ENCODE assay signal across 8 cellular contexts in genomic region chr6:132798820-132799538, GRCh38. TPM values are rescaled to one million over a fixed set of nuclear protein-coding genes. Genes with fewer than 3 reads are reported as not detected.
A peak's percentile ranks its signal among the peaks of the same experiment; 100 is the strongest.
DNase-seq lines count a peak whose midpoint lies in the region; ATAC-seq and TF ChIP-seq lines count a peak whose summit lies in the region.

No MANE protein-coding gene starts in this region.

- H3K27ac Mint-ChIP-seq in progenitor cell of endocrine pancreas: no peak overlapping the region

- H3K4me1 ChIP-seq in adrenal gland (replicated peaks in 1 of 2): peaks cover 5 to 12% of the 10 kb centered on the region in 2 donors

- H3K4me3 ChIP-seq in H7 (ENCODE audit: insufficient read depth, low read depth, low read length) (peak overlapping the region; percentile 78), LNCaP clone FGC (ENCODE audit: low read depth, low read length) (peak overlapping the region; percentile 58), adrenal gland (peak overlapping the region in 3 of 4 donors; percentile 38 to 79 (median 54))

- peak; percentile 87 for TF ChIP-seq CTCF in GM10266 (IDR thresholded peaks at IDR 0.05; ENCODE audit: control insufficient read depth, insufficient read depth, low read depth, missing control alignments)
- TF ChIP-seq CTCF in LNCaP clone FGC (IDR thresholded peaks at IDR 0.05; ENCODE audit: control insufficient read depth, extremely low read depth, insufficient read depth): peak; percentile 89
- peak; percentile 35 to 70 (median 58) for TF ChIP-seq CTCF in adrenal gland (IDR thresholded peaks at IDR 0.05)
- TF ChIP-seq CTCF in progenitor cell of endocrine pancreas (IDR thresholded peaks at IDR 0.05; ENCODE audit: unreplicated experiment): peak; percentile 92

- peaks cover 5% of the 10 kb centered on the region for H3K4me1 Mint-ChIP-seq in progenitor cell of endocrine pancreas (ENCODE audit: low read depth)

- H3K27me3 ChIP-seq in H7 (ENCODE audit: control insufficient read depth, insufficient read depth, low read length): no peaks in the 10 kb centered on the region
- H3K27me3 ChIP-seq in adrenal gland: no peaks in the 10 kb centered on the region

- peak overlapping the region in 2 of 5 donors; percentile 11 to 56 for H3K27ac ChIP-seq in adrenal gland

- H3K36me3 Mint-ChIP-seq in progenitor cell of endocrine pancreas (ENCODE audit: insufficient read depth): peaks cover 6% of the 10 kb centered on the region

- peaks cover 0 to 8% (median 0%) of the 10 kb centered on the region in 3 donors for H3K9me3 ChIP-seq in adrenal gland (replicated peaks in 1 of 3)

- H3K4me3 Mint-ChIP-seq in progenitor cell of endocrine pancreas (ENCODE audit: low read depth): no peak overlapping the region

- peak; percentile 60 for DNase-seq in GM10266 (ENCODE audit: extremely low spot score)
- peak; percentile 73 for DNase-seq in H7
- DNase-seq in LNCaP clone FGC (ENCODE audit: low read depth): peak; percentile 70
- DNase-seq in SKM-1 treated with dmso at 0.1 percent for 144 hours (lab: John Stamatoyannopoulos, UW; ENCODE audit: unreplicated experiment): peak; percentile 63
- DNase-seq in adrenal gland: peak; percentile 63 to 89 (median 77)
- DNase-seq in left ventricle myocardium superior: peak; percentile 77
- peak; percentile 62 for DNase-seq in progenitor cell of endocrine pancreas (ENCODE audit: low spot score, unreplicated experiment)
- no peak for DNase-seq in mesenteric fat pad (ENCODE audit: low spot score)

- ATAC-seq in left ventricle myocardium superior: peak; percentile 94

- intact Hi-C loops in adrenal gland (cut with DNase I) (no loop called here), left ventricle myocardium superior (cut with micrococcal nuclease) (no loop called here)

- no peaks in the 10 kb centered on the region for H3K27me3 Mint-ChIP-seq in progenitor cell of endocrine pancreas

- TF ChIP-seq POLR2A in adrenal gland (IDR thresholded peaks at IDR 0.05): no peak

- peaks cover 1% of the 10 kb centered on the region; the same call in 1 of the 2 replicates for H3K36me3 ChIP-seq in H7 (replicated peaks; ENCODE audit: control insufficient read depth, insufficient read depth, low read length)
- H3K36me3 ChIP-seq in adrenal gland (replicated peaks in 1 of 2): no peaks in the 10 kb centered on the region

- H3K9me3 Mint-ChIP-seq in progenitor cell of endocrine pancreas (ENCODE audit: low read depth): peaks cover 10% of the 10 kb centered on the region

- 11 to 13% (median 12%) methylated on average over 17 of the region's 17 CpGs for WGBS in adrenal gland, 4 donors

RNA-seq across cellular contexts. Expression of gene SLC18B1, which starts 0.5 kb away (rescaled TPM):
- 15.8 and 17.5 TPM in 2 replicates for total RNA-seq in H7 (2014; rRNA removed; shearing (Covaris generic))
- 10 to 100 TPM in 7 of 8 donors, 1 to 10 TPM in 1; 8.7 to 32.8 (median 14.9) TPM for total RNA-seq in adrenal gland
- 10 to 100 TPM; 10.1 to 10.5 (median 10.2) TPM for polyA plus RNA-seq in adrenal gland
- 3.3 TPM for total RNA-seq in left ventricle myocardium superior
- 19.1 and 19.5 TPM in 2 replicates for total RNA-seq in progenitor cell of endocrine pancreas
- 17.8 TPM for total RNA-seq in mesenteric fat pad

RNA-seq across cellular contexts. Expression of gene RPS12, which starts 15.4 kb away (rescaled TPM):
- 2,887 and 2,908 TPM in 2 replicates for total RNA-seq in H7 (2014; rRNA removed; shearing (Covaris generic))
- total RNA-seq in adrenal gland: 1,000 to 10,000 TPM in 2 of 8 donors, 100 to 1,000 TPM in 6; 686 to 1,861 (median 832) TPM
- 1,000 to 10,000 TPM in 1 of 3 donors, 100 to 1,000 TPM in 2; 901 to 1,022 (median 931) TPM for polyA plus RNA-seq in adrenal gland
- 471 TPM for total RNA-seq in left ventricle myocardium superior
- 986 and 1,038 TPM in 2 replicates for total RNA-seq in progenitor cell of endocrine pancreas
- total RNA-seq in mesenteric fat pad: 935 TPM

RNA-seq across cellular contexts. Expression of gene VNN2, which starts 41.3 kb away (rescaled TPM):
- not detected in 2 replicates for total RNA-seq in H7 (2014; rRNA removed; shearing (Covaris generic))
- total RNA-seq in adrenal gland (1 to 10 TPM; 1.6 to 9.5 (median 4.2) TPM), left ventricle myocardium superior (1.9 TPM), progenitor cell of endocrine pancreas (not detected in 2 replicates), mesenteric fat pad (32.6 TPM)
- 1 to 10 TPM in 2 of 3 donors, under 1 TPM in 1; 0.91 to 3.1 (median 1.4) TPM for polyA plus RNA-seq in adrenal gland
